In the genomic region with DNA sequence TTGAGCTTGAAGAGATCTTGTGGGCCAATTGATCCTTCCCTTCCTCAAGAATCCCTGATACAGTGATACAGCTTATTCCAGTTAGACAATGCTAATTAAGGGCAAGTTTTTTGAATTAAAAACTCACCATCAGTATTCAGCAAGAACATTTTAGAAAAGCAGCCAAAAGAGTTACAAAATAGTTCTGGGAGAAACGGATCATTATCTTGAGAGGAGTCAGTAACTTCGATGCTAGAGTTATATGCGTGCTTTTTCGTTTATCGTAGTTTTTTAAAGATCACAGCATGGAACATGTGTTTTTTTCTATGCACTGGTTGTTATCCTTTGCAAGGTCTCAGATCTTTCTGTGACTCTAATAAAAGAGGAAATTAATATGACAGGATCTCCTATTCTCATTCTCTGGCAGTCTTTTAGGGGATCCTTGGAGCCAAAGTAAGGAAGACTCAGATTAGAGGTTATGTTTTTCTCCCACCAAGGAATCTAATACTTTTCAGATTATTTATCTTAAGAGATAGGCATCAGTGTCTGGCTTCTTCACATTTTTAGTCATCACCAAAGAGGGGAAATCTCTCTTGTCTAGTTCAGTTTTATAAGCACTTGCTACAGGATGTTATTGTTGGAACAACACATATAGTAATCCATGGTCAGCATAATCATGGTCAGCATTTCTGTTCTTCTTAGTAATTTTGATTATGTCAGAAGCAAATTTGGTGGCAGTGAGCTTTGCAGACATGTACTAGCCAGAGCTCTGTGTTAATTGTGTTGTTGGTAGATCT, we compare ENCODE assay signal across 14 cellular contexts.
A peak's percentile ranks its signal among the peaks of the same experiment; 100 is the strongest.
DNase-seq lines count a peak whose midpoint lies in the region; ATAC-seq and TF ChIP-seq lines count a peak whose summit lies in the region.
"Had no signal": no experiment of that assay in that cellular context is flagged by ENCODE, and none has a peak within 500 bp of the region (broad histone marks: within the 10 kb centered on the region; RNA-seq: fewer than 3 reads in every experiment).

No MANE protein-coding gene starts in this region.

- peaks cover 8% of the 10 kb centered on the region for H3K9me3 Mint-ChIP-seq in nephron

- no peak overlapping the region for H3K4me3 ChIP-seq in AG04449 (ENCODE audit: low read depth, low read length)
- no peak overlapping the region for H3K4me3 ChIP-seq in RWPE2 (ENCODE audit: severe bottlenecking)
- no peak overlapping the region for H3K4me3 ChIP-seq in fibroblast of mammary gland (ENCODE audit: control insufficient read depth, low read depth, low read length)

- H3K27ac Mint-ChIP-seq in nephron, result peak overlapping the region; percentile 48 to 85 (median 49)
- H3K27ac Mint-ChIP-seq: activated naive CD4-positive, alpha-beta T cell treated with anti-CD3 and anti-CD28 coated beads for 36 hours; B cell had no signal

- TF ChIP-seq CTCF in AG04449 (IDR thresholded peaks at IDR 0.05; ENCODE audit: insufficient read depth, low read length, missing control alignments), result no peak
- TF ChIP-seq CTCF in RWPE2 (IDR thresholded peaks at IDR 0.05; ENCODE audit: poor library complexity, severe bottlenecking), result no peak
- TF ChIP-seq CTCF in fibroblast of mammary gland (conservative IDR thresholded peaks at IDR 0.05; ENCODE audit: control insufficient read depth, insufficient read depth, low read depth, low read length), result no peak
- TF ChIP-seq CTCF in nephron (IDR thresholded peaks at IDR 0.05; ENCODE audit: unreplicated experiment in 3 of 3), result no peak

- H3K9me3 ChIP-seq in RWPE2 (ENCODE audit: severe bottlenecking), result no peaks in the 10 kb centered on the region

- peaks cover 46% of the 10 kb centered on the region for H3K4me1 ChIP-seq in RWPE2 (ENCODE audit: insufficient read depth, poor library complexity, severe bottlenecking)
- H3K4me1 ChIP-seq: parathyroid adenoma had no signal

- H3K27me3 ChIP-seq in RWPE2 (ENCODE audit: insufficient read depth, poor library complexity, severe bottlenecking), result no peaks in the 10 kb centered on the region

- POLR2A ChIA-PET in AG04449 (lab: Yijun Ruan, JAX), result interaction anchor here (0.7 kb wide), 1 partner anchor 39 kb away, joined by 3 read pairs; no protein-coding TSS in a partner anchor

- H3K27me3 Mint-ChIP-seq in nephron (ENCODE audit: low read depth), result no peaks in the 10 kb centered on the region
- H3K27me3 Mint-ChIP-seq: B cell had no signal

- H3K36me3 Mint-ChIP-seq in nephron (ENCODE audit: low read depth), result peaks cover 14% of the 10 kb centered on the region

- H3K27ac ChIP-seq in RWPE2 (ENCODE audit: poor library complexity, severe bottlenecking), result peak overlapping the region; percentile 65
- H3K27ac ChIP-seq: parathyroid adenoma had no signal

- H3K4me3 Mint-ChIP-seq in nephron, result no peak overlapping the region
- H3K4me3 Mint-ChIP-seq: activated naive CD4-positive, alpha-beta T cell treated with anti-CD3 and anti-CD28 coated beads for 36 hours; B cell had no signal

- CTCF ChIA-PET in AG04449 (lab: Yijun Ruan, JAX), result interaction anchor here (0.9 kb wide), 1 partner anchor 154 kb away, joined by 3 read pairs; no protein-coding TSS in a partner anchor

- H3K4me1 Mint-ChIP-seq in nephron, result peaks cover 25% of the 10 kb centered on the region
- H3K4me1 Mint-ChIP-seq: B cell had no signal

- H3K36me3 ChIP-seq in RWPE2 (ENCODE audit: low read depth), result 0 out of 2 replicates have a peak, but pooled peaks cover 4% of the 10 kb centered on the region

- ATAC-seq in RWPE2 (ENCODE audit: low read depth), result peak; percentile 50
- ATAC-seq in HG02970 (IDR thresholded peaks at IDR 0.05; ENCODE audit: low FRiP score, unreplicated experiment), result no peak
- ATAC-seq: HCT116 had no signal

- DNase-seq in AG04449 (ENCODE audit: low read depth, low spot score) (peak; percentile 71), RWPE2 (ENCODE audit: low spot score) (no peak), fibroblast of mammary gland (ENCODE audit: low read depth) (peak; percentile 78), NCI-H2081 (lab: John Stamatoyannopoulos, UW) (no peak), foreskin melanocyte (no peak), SK-N-DZ (ENCODE audit: low spot score) (no peak)
- DNase-seq: activated CD4-positive, alpha-beta T cell treated with anti-CD3 and anti-CD28 coated beads for 4 hours; activated naive CD4-positive, alpha-beta T cell treated with anti-CD3 and anti-CD28 coated beads for 36 hours; NCI-H69 had no signal

Comparison
In these comparisons a context has a peak if more than half of its experiments do, and no peak if none do; other contexts are left out.
1. DNase-seq: peak in AG04449 (single experiment) and fibroblast of mammary gland (single experiment); none in RWPE2 (single experiment), NCI-H2081 (0 of 2), foreskin melanocyte (single experiment) and SK-N-DZ (single experiment).